1 cellular context compared by ENCODE assay signal in the genomic region with DNA sequence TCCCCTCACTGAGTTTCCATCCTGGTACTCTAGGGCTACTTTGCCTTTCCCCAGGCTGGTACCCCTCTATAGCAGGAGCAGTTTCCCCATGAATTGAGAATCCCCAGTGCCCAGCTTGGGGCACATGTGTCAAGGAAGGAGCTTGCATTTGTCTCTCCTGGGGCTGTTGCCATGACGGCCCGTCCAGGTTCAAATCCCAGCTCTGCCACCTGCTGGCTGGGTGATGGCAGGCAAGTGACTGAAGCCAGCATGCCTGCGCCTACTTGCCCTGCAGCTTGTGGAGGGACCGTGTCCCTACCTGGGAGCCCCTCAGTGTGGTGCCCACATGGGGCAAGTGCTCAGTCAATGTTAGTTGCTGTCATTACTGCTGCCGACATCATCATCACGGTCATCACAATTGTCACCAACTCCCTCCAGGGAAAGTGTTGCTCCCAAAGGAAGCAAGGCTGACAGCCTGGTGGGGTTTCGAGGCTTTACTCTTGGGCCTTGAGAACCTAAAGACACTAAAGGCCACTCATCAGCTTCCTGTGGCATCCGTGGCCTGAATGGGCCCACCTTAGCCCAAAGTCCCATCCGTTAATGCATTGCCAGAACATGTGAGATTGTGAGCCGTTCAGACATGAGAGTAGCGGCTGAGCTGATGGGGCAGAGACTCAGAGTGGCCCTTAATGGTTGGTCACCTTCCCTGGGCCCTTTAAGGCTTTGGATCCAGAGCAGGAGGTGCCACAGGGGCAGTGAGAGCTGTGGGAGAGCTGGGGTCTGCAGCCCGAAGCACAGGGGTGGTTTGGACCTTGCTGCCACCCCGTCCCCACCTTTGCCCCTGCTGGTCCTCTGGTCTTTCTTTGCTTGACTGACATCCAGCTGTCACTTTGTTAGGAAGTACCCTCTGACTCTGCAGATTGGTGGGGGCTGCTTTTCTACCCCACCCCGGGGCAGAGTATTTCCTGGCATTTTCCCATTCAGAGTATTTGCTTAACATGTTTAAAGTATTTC.
TF ChIP-seq lines count a peak whose summit lies in the region.

No MANE protein-coding gene starts in this region.

TF ChIP-seq in GM23338, 12 proteins besides CTCF, POLR2A, EP300 and RAD21 (continued from another document):
- TF ChIP-seq, protein P1, sequence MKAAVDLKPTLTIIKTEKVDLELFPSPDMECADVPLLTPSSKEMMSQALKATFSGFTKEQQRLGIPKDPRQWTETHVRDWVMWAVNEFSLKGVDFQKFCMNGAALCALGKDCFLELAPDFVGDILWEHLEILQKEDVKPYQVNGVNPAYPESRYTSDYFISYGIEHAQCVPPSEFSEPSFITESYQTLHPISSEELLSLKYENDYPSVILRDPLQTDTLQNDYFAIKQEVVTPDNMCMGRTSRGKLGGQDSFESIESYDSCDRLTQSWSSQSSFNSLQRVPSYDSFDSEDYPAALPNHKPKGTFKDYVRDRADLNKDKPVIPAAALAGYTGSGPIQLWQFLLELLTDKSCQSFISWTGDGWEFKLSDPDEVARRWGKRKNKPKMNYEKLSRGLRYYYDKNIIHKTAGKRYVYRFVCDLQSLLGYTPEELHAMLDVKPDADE (IDR thresholded peaks at IDR 0.05): no peak
- TF ChIP-seq, protein P2, sequence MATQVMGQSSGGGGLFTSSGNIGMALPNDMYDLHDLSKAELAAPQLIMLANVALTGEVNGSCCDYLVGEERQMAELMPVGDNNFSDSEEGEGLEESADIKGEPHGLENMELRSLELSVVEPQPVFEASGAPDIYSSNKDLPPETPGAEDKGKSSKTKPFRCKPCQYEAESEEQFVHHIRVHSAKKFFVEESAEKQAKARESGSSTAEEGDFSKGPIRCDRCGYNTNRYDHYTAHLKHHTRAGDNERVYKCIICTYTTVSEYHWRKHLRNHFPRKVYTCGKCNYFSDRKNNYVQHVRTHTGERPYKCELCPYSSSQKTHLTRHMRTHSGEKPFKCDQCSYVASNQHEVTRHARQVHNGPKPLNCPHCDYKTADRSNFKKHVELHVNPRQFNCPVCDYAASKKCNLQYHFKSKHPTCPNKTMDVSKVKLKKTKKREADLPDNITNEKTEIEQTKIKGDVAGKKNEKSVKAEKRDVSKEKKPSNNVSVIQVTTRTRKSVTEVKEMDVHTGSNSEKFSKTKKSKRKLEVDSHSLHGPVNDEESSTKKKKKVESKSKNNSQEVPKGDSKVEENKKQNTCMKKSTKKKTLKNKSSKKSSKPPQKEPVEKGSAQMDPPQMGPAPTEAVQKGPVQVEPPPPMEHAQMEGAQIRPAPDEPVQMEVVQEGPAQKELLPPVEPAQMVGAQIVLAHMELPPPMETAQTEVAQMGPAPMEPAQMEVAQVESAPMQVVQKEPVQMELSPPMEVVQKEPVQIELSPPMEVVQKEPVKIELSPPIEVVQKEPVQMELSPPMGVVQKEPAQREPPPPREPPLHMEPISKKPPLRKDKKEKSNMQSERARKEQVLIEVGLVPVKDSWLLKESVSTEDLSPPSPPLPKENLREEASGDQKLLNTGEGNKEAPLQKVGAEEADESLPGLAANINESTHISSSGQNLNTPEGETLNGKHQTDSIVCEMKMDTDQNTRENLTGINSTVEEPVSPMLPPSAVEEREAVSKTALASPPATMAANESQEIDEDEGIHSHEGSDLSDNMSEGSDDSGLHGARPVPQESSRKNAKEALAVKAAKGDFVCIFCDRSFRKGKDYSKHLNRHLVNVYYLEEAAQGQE (IDR thresholded peaks at IDR 0.05; ENCODE audit: unreplicated experiment): no peak
